In the genomic region with DNA sequence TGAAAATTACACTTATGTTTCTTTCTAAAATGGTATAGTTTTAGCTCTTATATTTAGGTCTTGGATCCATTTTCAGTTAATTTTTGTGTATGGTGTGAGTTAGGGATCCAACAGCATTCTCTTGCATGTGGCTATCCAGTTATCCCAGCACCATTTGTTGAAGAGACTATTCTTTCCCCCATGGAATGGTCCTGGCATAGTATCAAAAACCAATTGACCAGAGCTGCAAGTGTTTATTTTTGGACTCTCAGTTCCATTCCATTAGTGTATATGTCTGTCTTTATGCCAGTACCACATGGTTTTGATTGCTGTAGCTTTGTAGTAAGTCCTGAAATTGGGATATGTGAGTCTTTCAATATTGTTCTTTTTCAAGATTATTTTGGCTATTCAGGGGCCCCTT, we compare ENCODE assay signal across 21 cellular contexts. TPM values are rescaled to one million over a fixed set of nuclear protein-coding genes. Genes with fewer than 3 reads are reported as not detected.
DNase-seq lines count a peak whose midpoint lies in the region; ATAC-seq lines count a peak whose summit lies in the region.
"Had no signal": no experiment of that assay in that cellular context is flagged by ENCODE, and none has a peak within 500 bp of the region (broad histone marks: within the 10 kb centered on the region; RNA-seq: fewer than 3 reads in every experiment).

No MANE protein-coding gene starts in this region.

- H3K36me3 Mint-ChIP-seq in activated naive CD4-positive, alpha-beta T cell treated with anti-CD3 and anti-CD28 coated beads, Interleukin-2, amount 50 U/mL, for 72 hours: no peaks in the 10 kb centered on the region

- intact Hi-C loops in left ventricle myocardium superior (cut with micrococcal nuclease) (no loop called here), cardiac septum (cut with DNase I) (no loop called here)

- no peak overlapping the region for H3K27ac Mint-ChIP-seq in activated naive CD4-positive, alpha-beta T cell treated with anti-CD3 and anti-CD28 coated beads, Interleukin-2, amount 50 U/mL, for 72 hours
- H3K27ac Mint-ChIP-seq: CD4-positive, alpha-beta T cell had no signal

- H3K9me3 ChIP-seq in adipocyte (ENCODE audit: control insufficient read depth, low read length): peaks cover 15% of the 10 kb centered on the region
- H3K9me3 ChIP-seq: SJSA1 had no signal

- H3K36me3 ChIP-seq in adipocyte (ENCODE audit: control insufficient read depth, insufficient read depth, low read length, severe bottlenecking): no peaks in the 10 kb centered on the region
- H3K36me3 ChIP-seq: HAP-1, SJSA1 had no signal

- DNase-seq in left ventricle myocardium superior: no peak
- DNase-seq in cardiac septum (ENCODE audit: low spot score): no peak
- peak; percentile 39 for DNase-seq in adipocyte (ENCODE audit: low read depth)
- peak; percentile 35 for DNase-seq in fibroblast of the conjunctiva (ENCODE audit: low read depth)
- DNase-seq in activated naive CD4-positive, alpha-beta T cell treated with anti-CD3 and anti-CD28 coated beads, Interleukin-2, amount 50 U/mL, for 72 hours (ENCODE audit: low spot score in 2 of 2): no peak
- DNase-seq in CD1c-positive myeloid dendritic cell (ENCODE audit: extremely low spot score): no peak
- no peak for DNase-seq in GM19238 (ENCODE audit: insufficient read length, low spot score)
- DNase-seq: AML-193; CD4-positive, alpha-beta T cell; DND-41; GF-D8; NCI-H146; NCI-H2107; NCI-H345; NCI-H526 treated with DMSO at 0.1 percent for 48 hours; SW 1271 had no signal

- H3K27me3 ChIP-seq in adipocyte (replicated peaks; ENCODE audit: control insufficient read depth, insufficient read depth, low read length): peaks cover 22% of the 10 kb centered on the region
- H3K27me3 ChIP-seq: SJSA1 had no signal

- no peak overlapping the region for H3K4me3 ChIP-seq in adipocyte (ENCODE audit: low read length)
- H3K4me3 ChIP-seq: HAP-1, SJSA1 had no signal

- no peaks in the 10 kb centered on the region for H3K4me1 ChIP-seq in adipocyte (ENCODE audit: control insufficient read depth, insufficient read depth, low read length)
- H3K4me1 ChIP-seq: HAP-1, SJSA1 had no signal

- ATAC-seq in left ventricle myocardium superior: peak; percentile 68
- ATAC-seq in activated naive CD4-positive, alpha-beta T cell treated with anti-CD3 and anti-CD28 coated beads, Interleukin-2, amount 50 U/mL, for 72 hours: no peak
- ATAC-seq in GM21381 (IDR thresholded peaks at IDR 0.05; ENCODE audit: unreplicated experiment): no peak

- peaks cover 0 to 6% of the 10 kb centered on the region in 2 donors for H3K9me3 Mint-ChIP-seq in activated naive CD4-positive, alpha-beta T cell treated with anti-CD3 and anti-CD28 coated beads, Interleukin-2, amount 50 U/mL, for 72 hours
- H3K9me3 Mint-ChIP-seq: CD4-positive, alpha-beta T cell had no signal

- H3K9ac ChIP-seq in adipocyte (ENCODE audit: low read length): no peak overlapping the region

RNA-seq across cellular contexts. Expression of gene TTLL10, which starts 14.3 kb away (rescaled TPM):
- total RNA-seq in left ventricle myocardium superior: not detected
- total RNA-seq in cardiac septum: 0.22 TPM
- total RNA-seq in activated naive CD4-positive, alpha-beta T cell treated with anti-CD3 and anti-CD28 coated beads, Interleukin-2, amount 50 U/mL, for 72 hours: not detected
- total RNA-seq: A172, SJSA1 had no signal

RNA-seq across cellular contexts. Expression of gene TNFRSF18, which starts 18.5 kb away (rescaled TPM):
- total RNA-seq in left ventricle myocardium superior (0.32 TPM), cardiac septum (0.19 TPM)
- 100 to 1,000 TPM in 1 of 2 donors, 10 to 100 TPM in 1; 43.6 to 250 TPM for total RNA-seq in activated naive CD4-positive, alpha-beta T cell treated with anti-CD3 and anti-CD28 coated beads, Interleukin-2, amount 50 U/mL, for 72 hours
- total RNA-seq: A172, HT-29, SJSA1 had no signal

RNA-seq across cellular contexts. Expression of gene TNFRSF4, which starts 26.0 kb away (rescaled TPM):
- total RNA-seq in left ventricle myocardium superior: 2.3 TPM
- total RNA-seq in cardiac septum: 4.3 TPM
- total RNA-seq in activated naive CD4-positive, alpha-beta T cell treated with anti-CD3 and anti-CD28 coated beads, Interleukin-2, amount 50 U/mL, for 72 hours: 100 to 1,000 TPM; 166 to 176 TPM
- total RNA-seq: A172, HT-29, SJSA1 had no signal

RNA-seq across cellular contexts. Expression of gene SDF4, which starts 43.9 kb away (rescaled TPM):
- total RNA-seq in left ventricle myocardium superior (117 TPM), cardiac septum (139 TPM)
- total RNA-seq in activated naive CD4-positive, alpha-beta T cell treated with anti-CD3 and anti-CD28 coated beads, Interleukin-2, amount 50 U/mL, for 72 hours: 100 to 1,000 TPM in 1 of 2 donors, 10 to 100 TPM in 1; 68.4 to 144 TPM

RNA-seq across cellular contexts. Expression of gene B3GALT6, which starts 44.1 kb away (rescaled TPM):
- total RNA-seq in left ventricle myocardium superior (7.5 TPM), cardiac septum (11.1 TPM)
- 10 to 100 TPM in 1 of 2 donors, 1 to 10 TPM in 1; 9.0 to 12.5 TPM for total RNA-seq in activated naive CD4-positive, alpha-beta T cell treated with anti-CD3 and anti-CD28 coated beads, Interleukin-2, amount 50 U/mL, for 72 hours

Comparison
In these comparisons a context has a peak if more than half of its experiments do, and no peak if none do; other contexts are left out.
1. DNase-seq: peak in adipocyte (single experiment) and fibroblast of the conjunctiva (single experiment); none in left ventricle myocardium superior (single experiment), cardiac septum (single experiment), activated naive CD4-positive, alpha-beta T cell treated with anti-CD3 and anti-CD28 coated beads, Interleukin-2, amount 50 U/mL, for 72 hours (0 of 2), CD1c-positive myeloid dendritic cell (single experiment) and GM19238 (single experiment).
2. RNA of gene TNFRSF18, which starts 18.5 kb away (total RNA-seq): 43.6 to 250 TPM in activated naive CD4-positive, alpha-beta T cell treated with anti-CD3 and anti-CD28 coated beads, Interleukin-2, amount 50 U/mL, for 72 hours; 0.32 TPM in left ventricle myocardium superior (single experiment) and 0.19 TPM in cardiac septum (single experiment); every median in the first group is over 10 times any median in the second.
3. RNA of gene TNFRSF4, which starts 26.0 kb away (total RNA-seq): 166 to 176 TPM in activated naive CD4-positive, alpha-beta T cell treated with anti-CD3 and anti-CD28 coated beads, Interleukin-2, amount 50 U/mL, for 72 hours; 4.3 TPM in cardiac septum (single experiment) and 2.3 TPM in left ventricle myocardium superior (single experiment); every median in the first group is over 10 times any median in the second.